In genomic region chr10:29055091-29055490, GRCh38 we compare ENCODE assay signal across 1 cellular context.
TF ChIP-seq lines count a peak whose summit lies in the region.

No MANE protein-coding gene starts in this region.

TF ChIP-seq in GM23338, 12 proteins besides CTCF, POLR2A, EP300 and RAD21:
- TF ChIP-seq REST (IDR thresholded peaks at IDR 0.05; ENCODE audit: unreplicated experiment), result no peak
- no peak for TF ChIP-seq ZNF114 (CRISPR knock-in tag; IDR thresholded peaks at IDR 0.05)
- TF ChIP-seq EZH2phosphoT487 (IDR thresholded peaks at IDR 0.05; ENCODE audit: unreplicated experiment), result no peak
- TF ChIP-seq POLR2AphosphoS5 (IDR thresholded peaks at IDR 0.05; ENCODE audit: low read depth), result no peak
- no peak for TF ChIP-seq STAT1 (IDR thresholded peaks at IDR 0.05; ENCODE audit: unreplicated experiment)
- TF ChIP-seq EZH2 (IDR thresholded peaks at IDR 0.05; ENCODE audit: low read depth, unreplicated experiment), result no peak
- TF ChIP-seq CREB1 (CRISPR knock-in tag; IDR thresholded peaks at IDR 0.05; ENCODE audit: low read depth), result no peak
- no peak for TF ChIP-seq ZNF331 (CRISPR knock-in tag; IDR thresholded peaks at IDR 0.05; ENCODE audit: low read depth)
- no peak for TF ChIP-seq NANOG (IDR thresholded peaks at IDR 0.05; ENCODE audit: borderline replicate concordance)
- no peak for TF ChIP-seq JUNB (IDR thresholded peaks at IDR 0.05; ENCODE audit: unreplicated experiment)
- no peak for TF ChIP-seq ETS1 (IDR thresholded peaks at IDR 0.05)
- TF ChIP-seq ZNF462 (CRISPR knock-in tag; IDR thresholded peaks at IDR 0.05), result no peak
